Comparison of ENCODE assay signal across 8 cellular contexts in genomic region chr11:121451982-121452608, GRCh38. TPM values are rescaled to one million over a fixed set of nuclear protein-coding genes. Genes with fewer than 3 reads are reported as not detected.
DNase-seq lines count a peak whose midpoint lies in the region; ATAC-seq and TF ChIP-seq lines count a peak whose summit lies in the region.

A gene with protein sequence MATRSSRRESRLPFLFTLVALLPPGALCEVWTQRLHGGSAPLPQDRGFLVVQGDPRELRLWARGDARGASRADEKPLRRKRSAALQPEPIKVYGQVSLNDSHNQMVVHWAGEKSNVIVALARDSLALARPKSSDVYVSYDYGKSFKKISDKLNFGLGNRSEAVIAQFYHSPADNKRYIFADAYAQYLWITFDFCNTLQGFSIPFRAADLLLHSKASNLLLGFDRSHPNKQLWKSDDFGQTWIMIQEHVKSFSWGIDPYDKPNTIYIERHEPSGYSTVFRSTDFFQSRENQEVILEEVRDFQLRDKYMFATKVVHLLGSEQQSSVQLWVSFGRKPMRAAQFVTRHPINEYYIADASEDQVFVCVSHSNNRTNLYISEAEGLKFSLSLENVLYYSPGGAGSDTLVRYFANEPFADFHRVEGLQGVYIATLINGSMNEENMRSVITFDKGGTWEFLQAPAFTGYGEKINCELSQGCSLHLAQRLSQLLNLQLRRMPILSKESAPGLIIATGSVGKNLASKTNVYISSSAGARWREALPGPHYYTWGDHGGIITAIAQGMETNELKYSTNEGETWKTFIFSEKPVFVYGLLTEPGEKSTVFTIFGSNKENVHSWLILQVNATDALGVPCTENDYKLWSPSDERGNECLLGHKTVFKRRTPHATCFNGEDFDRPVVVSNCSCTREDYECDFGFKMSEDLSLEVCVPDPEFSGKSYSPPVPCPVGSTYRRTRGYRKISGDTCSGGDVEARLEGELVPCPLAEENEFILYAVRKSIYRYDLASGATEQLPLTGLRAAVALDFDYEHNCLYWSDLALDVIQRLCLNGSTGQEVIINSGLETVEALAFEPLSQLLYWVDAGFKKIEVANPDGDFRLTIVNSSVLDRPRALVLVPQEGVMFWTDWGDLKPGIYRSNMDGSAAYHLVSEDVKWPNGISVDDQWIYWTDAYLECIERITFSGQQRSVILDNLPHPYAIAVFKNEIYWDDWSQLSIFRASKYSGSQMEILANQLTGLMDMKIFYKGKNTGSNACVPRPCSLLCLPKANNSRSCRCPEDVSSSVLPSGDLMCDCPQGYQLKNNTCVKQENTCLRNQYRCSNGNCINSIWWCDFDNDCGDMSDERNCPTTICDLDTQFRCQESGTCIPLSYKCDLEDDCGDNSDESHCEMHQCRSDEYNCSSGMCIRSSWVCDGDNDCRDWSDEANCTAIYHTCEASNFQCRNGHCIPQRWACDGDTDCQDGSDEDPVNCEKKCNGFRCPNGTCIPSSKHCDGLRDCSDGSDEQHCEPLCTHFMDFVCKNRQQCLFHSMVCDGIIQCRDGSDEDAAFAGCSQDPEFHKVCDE (N-terminal part only) (plus strand): TSS chr11:121452314. CDS start chr11:121452332, 18 bp downstream.

- in situ Hi-C loops in Caki2 (cut with HindIII; ENCODE audit: low pct_unique_long_range_greater_than_20kb, low sequenced_read_pairs): no loop called here

- TF ChIP-seq CTCF in SK-N-SH (IDR thresholded peaks at IDR 0.05): peak; percentile 57
- TF ChIP-seq CTCF in progenitor cell of endocrine pancreas (IDR thresholded peaks at IDR 0.05; ENCODE audit: unreplicated experiment): peak; percentile 68

- H3K4me1 ChIP-seq in HUES6 (ENCODE audit: control insufficient read depth, insufficient read depth, low read length) (peaks cover 51% of the 10 kb centered on the region), SK-N-SH (ENCODE audit: control insufficient read depth in 1 of 2, insufficient read depth in 2 of 2, low read depth in 1 of 2, low read length in 1 of 2) (peaks cover 0 to 11% of the 10 kb centered on the region in 2 experiments; a peak in 2 of 4 replicates)

- H3K4me3 ChIP-seq in HUES6 (ENCODE audit: low read depth, low read length): peak within 1 kb of the TSS; percentile 76
- H3K4me3 ChIP-seq in SK-N-SH (ENCODE audit: low read depth in 2 of 2, low read length in 1 of 2): peak within 1 kb of the TSS; percentile 71 to 86

- peaks cover 22% of the 10 kb centered on the region for H3K27me3 Mint-ChIP-seq in progenitor cell of endocrine pancreas

- no peaks in the 10 kb centered on the region for H4K20me1 ChIP-seq in SK-N-SH (ENCODE audit: insufficient read depth)

- peak within 1 kb of the TSS; percentile 88 for H3K9ac ChIP-seq in HUES6 (ENCODE audit: low read length)
- H3K9ac ChIP-seq in SK-N-SH: peak within 1 kb of the TSS; percentile 49; the same call in 1 of the 2 replicates

- ATAC-seq in GM19463 (IDR thresholded peaks at IDR 0.05; ENCODE audit: unreplicated experiment) (peak; percentile 43), left ventricle myocardium superior (peak; percentile 95)

- H3K9me3 ChIP-seq in HUES6 (ENCODE audit: control insufficient read depth, insufficient read depth, low read depth, low read length) (peaks cover 4% of the 10 kb centered on the region; the same call in 1 of the 2 replicates), SK-N-SH (no peaks in the 10 kb centered on the region)

- no peaks in the 10 kb centered on the region for H3K36me3 Mint-ChIP-seq in progenitor cell of endocrine pancreas (ENCODE audit: insufficient read depth)

- no peak within 1 kb of the TSS for H3K27ac ChIP-seq in HUES6 (ENCODE audit: low read depth, low read length)
- peak within 1 kb of the TSS in 1 of 2 experiments; percentile 62; a peak in 1 of 4 replicates for H3K27ac ChIP-seq in SK-N-SH (ENCODE audit: low read depth in 2 of 2, low read length in 1 of 2)

- DNase-seq in Caki2 (ENCODE audit: low read depth): peak; percentile 58
- DNase-seq in SK-N-SH: peak; percentile 93
- peak; percentile 11 for DNase-seq in amniotic epithelial cell (ENCODE audit: low read depth)
- DNase-seq in left ventricle myocardium superior: peak; percentile 87
- peak; percentile 80 for DNase-seq in progenitor cell of endocrine pancreas (ENCODE audit: low spot score, unreplicated experiment)
- no peak for DNase-seq in RKO (ENCODE audit: low spot score)

- POLR2A ChIA-PET in SK-N-SH (lab: Yijun Ruan, JAX): no interaction called here

- CTCF ChIA-PET in SK-N-SH (lab: Yijun Ruan, JAX): interaction anchor here (0.6 to 2.8 kb wide), 17 partner anchors 9 to 205 kb away, joined by 3 to 29 read pairs (median 4); no protein-coding TSS in a partner anchor

- peak within 1 kb of the TSS; percentile 91 for H2AFZ ChIP-seq in SK-N-SH (ENCODE audit: low read depth)

- peak within 1 kb of the TSS; percentile 95 for H3K27ac Mint-ChIP-seq in progenitor cell of endocrine pancreas

- H3K36me3 ChIP-seq in HUES6 (ENCODE audit: control insufficient read depth, insufficient read depth, low read length) (no peaks in the 10 kb centered on the region), SK-N-SH (replicated peaks in 1 of 2; ENCODE audit: control insufficient read depth in 1 of 2, insufficient read depth in 2 of 2, low read length in 1 of 2) (no peaks in the 10 kb centered on the region)

- peak within 1 kb of the TSS; percentile 95 for H3K4me3 Mint-ChIP-seq in progenitor cell of endocrine pancreas (ENCODE audit: low read depth)

- no peaks in the 10 kb centered on the region for H3K9me2 ChIP-seq in SK-N-SH

- peak within 1 kb of the TSS; percentile 93 for H3K4me2 ChIP-seq in SK-N-SH

- H3K79me2 ChIP-seq in SK-N-SH (ENCODE audit: insufficient read depth): no peaks in the 10 kb centered on the region

- peaks cover 11% of the 10 kb centered on the region for H3K27me3 ChIP-seq in HUES6 (ENCODE audit: control insufficient read depth, insufficient read depth, low read length)
- H3K27me3 ChIP-seq in SK-N-SH (ENCODE audit: insufficient read depth): peaks cover 44% of the 10 kb centered on the region

- H3F3A ChIP-seq in SK-N-SH (replicated peaks; ENCODE audit: insufficient read depth): no peaks in the 10 kb centered on the region

- TF ChIP-seq RAD21 in SK-N-SH (IDR thresholded peaks at IDR 0.05; ENCODE audit: low read length): peak; percentile 58

- intact Hi-C loops in left ventricle myocardium superior (cut with micrococcal nuclease): loop anchor here (10.0 kb wide), 1 partner anchor 117 kb away; no protein-coding TSS in a partner anchor

- H3K4me1 Mint-ChIP-seq in progenitor cell of endocrine pancreas (ENCODE audit: low read depth): peaks cover 18% of the 10 kb centered on the region

- 10% methylated on average over 2 of the region's 89 CpGs for WGBS in SK-N-SH (ENCODE audit: low lambda C conversion rate)

- no peaks in the 10 kb centered on the region for H3K9me3 Mint-ChIP-seq in progenitor cell of endocrine pancreas (ENCODE audit: low read depth)

- no peak for TF ChIP-seq EP300 in SK-N-SH (IDR thresholded peaks at IDR 0.05; ENCODE audit: borderline replicate concordance in 1 of 2, low read depth in 1 of 2, low read length in 1 of 2)

TF ChIP-seq in SK-N-SH, 30 proteins besides CTCF, POLR2A, EP300 and RAD21:
- 0 out of 2 replicates have a peak, but pooled peaks have one; percentile 26 for TF ChIP-seq SIN3A (IDR thresholded peaks at IDR 0.05; ENCODE audit: borderline replicate concordance, low read depth, low read length)
- TF ChIP-seq CHD2 (IDR thresholded peaks at IDR 0.05; ENCODE audit: low read length, partially characterized antibody): peak; percentile 59
- peak; percentile 75 for TF ChIP-seq TEAD4 (IDR thresholded peaks at IDR 0.05; ENCODE audit: borderline replicate concordance, insufficient read depth)
- peak; percentile 69 for TF ChIP-seq SMC3 (IDR thresholded peaks at IDR 0.05; ENCODE audit: low read depth, low read length)
- TF ChIP-seq POLR2AphosphoS5 (IDR thresholded peaks at IDR 0.05; ENCODE audit: low read depth, low read length): 0 out of 2 replicates have a peak, but pooled peaks have one; percentile 21
- TF ChIP-seq TAF1 (IDR thresholded peaks at IDR 0.05; ENCODE audit: borderline replicate concordance, low read depth, low read length): peak; percentile 77; the same call in 1 of the 2 replicates
- TF ChIP-seq MAX (IDR thresholded peaks at IDR 0.05; ENCODE audit: low read depth): no peak
- peak; percentile 84 for TF ChIP-seq YY1 (IDR thresholded peaks at IDR 0.05; ENCODE audit: low read depth)
- no peak for TF ChIP-seq JUND (IDR thresholded peaks at IDR 0.05)
TF ChIP-seq in SK-N-SH: peak in this region for 7.

RNA-seq across cellular contexts. Expression of the gene that starts here (rescaled TPM):
- total RNA-seq in Caki2 (2014; rRNA removed; shearing (Covaris generic); ENCODE audit: low replicate concordance): 14.0 and 15.1 TPM in 2 replicates
- 6.1 and 7.1 TPM in 2 replicates for polyA plus RNA-seq in SK-N-SH (2012; rRNA removed)
- 4.6 and 5.6 TPM in 2 replicates for polyA plus RNA-seq in SK-N-SH (2012; cell fraction: cytosol; rRNA removed)
- polyA plus RNA-seq in SK-N-SH (2012; cell fraction: nucleus; rRNA removed): 8.0 and 12.2 TPM in 2 replicates
- 11.9 TPM for total RNA-seq in left ventricle myocardium superior
- total RNA-seq in progenitor cell of endocrine pancreas: 30.9 and 31.8 TPM in 2 replicates
